ENCODE assay signal across 31 cellular contexts in genomic region chr11:29458252-29458651, GRCh38.
"Had no signal": no experiment of that assay in that cellular context is flagged by ENCODE, and none has a peak within 500 bp of the region (broad histone marks: within the 10 kb centered on the region; RNA-seq: fewer than 3 reads in every experiment).

No MANE protein-coding gene starts in this region.

- H3K36me3 Mint-ChIP-seq: activated CD4-positive, alpha-beta memory T cell treated with anti-CD3 and anti-CD28 coated beads for 36 hours; activated CD8-positive, alpha-beta memory T cell treated with anti-CD3 and anti-CD28 coated beads, Interleukin-2, amount 10 ng/mL, durations not matched to agents 7 days and 5 days; activated naive CD4-positive, alpha-beta T cell treated with anti-CD3 and anti-CD28 coated beads, Interleukin-2, amount 50 U/mL, for 24 hours; activated naive CD8-positive, alpha-beta T cell treated with anti-CD3 and anti-CD28 coated beads for 36 hours had no signal

- H3K4me1 Mint-ChIP-seq: activated CD4-positive, alpha-beta T cell treated with anti-CD3 and anti-CD28 coated beads for 36 hours; activated CD4-positive, alpha-beta T cell treated with anti-CD3 and anti-CD28 coated beads, Interleukin-2, amount 10 ng/mL, durations not matched to agents 24 days and 14 days; activated CD8-positive, alpha-beta memory T cell treated with anti-CD3 and anti-CD28 coated beads, Interleukin-2, amount 10 ng/mL, durations not matched to agents 7 days and 5 days; activated naive CD4-positive, alpha-beta T cell treated with anti-CD3 and anti-CD28 coated beads, Interleukin-2, amount 50 U/mL, for 24 hours; activated naive CD8-positive, alpha-beta T cell treated with anti-CD3 and anti-CD28 coated beads for 36 hours; activated naive CD8-positive, alpha-beta T cell treated with anti-CD3 and anti-CD28 coated beads, Interleukin-2, amount 50 U/mL, for 24 hours had no signal

- H3K36me3 ChIP-seq: adrenal gland, colonic mucosa, gastroesophageal sphincter had no signal

- DNase-seq: activated CD4-positive, alpha-beta memory T cell treated with anti-CD3 and anti-CD28 coated beads for 36 hours; activated CD4-positive, alpha-beta T cell treated with anti-CD3 and anti-CD28 coated beads for 36 hours; activated CD4-positive, alpha-beta T cell treated with anti-CD3 and anti-CD28 coated beads, Interleukin-2, amount 10 ng/mL, durations not matched to agents 24 days and 14 days; activated CD4-positive, CD25-positive, alpha-beta regulatory T cell; activated CD4-positive, CD25-positive, alpha-beta regulatory T cell treated with anti-CD3 and anti-CD28 coated beads, Interleukin-2, amount 50 U/mL, for 72 hours; activated CD8-positive, alpha-beta memory T cell treated with anti-CD3 and anti-CD28 coated beads, Interleukin-2, amount 10 ng/mL, durations not matched to agents 7 days and 5 days; activated CD8-positive, alpha-beta memory T cell treated with anti-CD3 and anti-CD28 coated beads, Interleukin-2, amount 50 U/mL, for 4 hours; activated CD8-positive, alpha-beta T cell treated with anti-CD3 and anti-CD28 coated beads, Interleukin-2, amount 10 ng/mL, durations not matched to agents 7 days and 5 days; activated effector memory CD4-positive, alpha-beta T cell treated with anti-CD3 and anti-CD28 coated beads, Interleukin-2, amount 50 U/mL, for 16 hours; activated naive CD4-positive, alpha-beta T cell treated with anti-CD3 and anti-CD28 coated beads for 36 hours; activated naive CD8-positive, alpha-beta T cell treated with anti-CD3 and anti-CD28 coated beads for 36 hours; activated naive CD8-positive, alpha-beta T cell treated with anti-CD3 and anti-CD28 coated beads, Interleukin-2, amount 50 U/mL, for 24 hours; activated T-cell treated with anti-CD3 and anti-CD28 coated beads, Interleukin-2, amount 50 U/mL, for 1 hour; activated T-cell treated with anti-CD3 and anti-CD28 coated beads, Interleukin-2, amount 50 U/mL, for 48 hours; adrenal gland; amygdala; aorta; body of pancreas; central memory CD4-positive, alpha-beta T cell; cerebellar nuclear complex; colonic mucosa; dorsolateral prefrontal cortex; effector memory CD4-positive, alpha-beta T cell; endodermal cell; foreskin fibroblast; T-helper 2 cell had no signal

- H3K27me3 Mint-ChIP-seq: activated CD4-positive, alpha-beta memory T cell treated with anti-CD3 and anti-CD28 coated beads for 36 hours; activated CD4-positive, alpha-beta T cell treated with anti-CD3 and anti-CD28 coated beads for 36 hours; activated CD4-positive, alpha-beta T cell treated with anti-CD3 and anti-CD28 coated beads, Interleukin-2, amount 10 ng/mL, durations not matched to agents 24 days and 14 days; activated CD8-positive, alpha-beta memory T cell treated with anti-CD3 and anti-CD28 coated beads, Interleukin-2, amount 10 ng/mL, durations not matched to agents 7 days and 5 days; activated naive CD4-positive, alpha-beta T cell treated with anti-CD3 and anti-CD28 coated beads, Interleukin-2, amount 50 U/mL, for 24 hours; activated naive CD8-positive, alpha-beta T cell treated with anti-CD3 and anti-CD28 coated beads for 36 hours; activated naive CD8-positive, alpha-beta T cell treated with anti-CD3 and anti-CD28 coated beads, Interleukin-2, amount 50 U/mL, for 24 hours; dendritic cell treated with granulocyte-macrophage colony-stimulating factor and Interleukin-4, amounts not matched to agents 40 ng/mL and 50 ng/mL, for 4 days had no signal

- H3K4me1 ChIP-seq: body of pancreas, colonic mucosa had no signal

- H3K9me3 Mint-ChIP-seq: activated CD4-positive, alpha-beta T cell treated with anti-CD3 and anti-CD28 coated beads, Interleukin-2, amount 10 ng/mL, durations not matched to agents 24 days and 14 days; activated T-helper 1 cell treated with anti-CD3 and anti-CD28 coated beads, Interleukin-12 subunit alpha, Interleukin-12 subunit beta, Interleukin-2, Interleukin-4 antibody, amounts not matched to agents 30 ng/mL and 10 ng/mL and 1 ng/mL, durations not matched to agents 14 hours and 24 hours and 36 hours; dendritic cell treated with granulocyte-macrophage colony-stimulating factor and Interleukin-4, amounts not matched to agents 40 ng/mL and 50 ng/mL, for 4 days; endodermal cell had no signal

- H3K27me3 ChIP-seq: adrenal gland, body of pancreas, colonic mucosa, dorsolateral prefrontal cortex, gastroesophageal sphincter had no signal

- H3K27ac Mint-ChIP-seq: activated CD4-positive, alpha-beta memory T cell treated with anti-CD3 and anti-CD28 coated beads for 36 hours; activated CD4-positive, alpha-beta T cell treated with anti-CD3 and anti-CD28 coated beads for 36 hours; activated CD4-positive, alpha-beta T cell treated with anti-CD3 and anti-CD28 coated beads, Interleukin-2, amount 10 ng/mL, durations not matched to agents 24 days and 14 days; activated CD8-positive, alpha-beta memory T cell treated with anti-CD3 and anti-CD28 coated beads, Interleukin-2, amount 10 ng/mL, durations not matched to agents 7 days and 5 days; activated CD8-positive, alpha-beta T cell treated with anti-CD3 and anti-CD28 coated beads, Interleukin-2, amount 10 ng/mL, durations not matched to agents 7 days and 5 days; activated naive CD4-positive, alpha-beta T cell treated with anti-CD3 and anti-CD28 coated beads for 36 hours; activated naive CD4-positive, alpha-beta T cell treated with anti-CD3 and anti-CD28 coated beads, Interleukin-2, amount 50 U/mL, for 24 hours; activated naive CD8-positive, alpha-beta T cell treated with anti-CD3 and anti-CD28 coated beads for 36 hours; activated naive CD8-positive, alpha-beta T cell treated with anti-CD3 and anti-CD28 coated beads, Interleukin-2, amount 50 U/mL, for 24 hours; activated T-helper 1 cell treated with anti-CD3 and anti-CD28 coated beads, Interleukin-12 subunit alpha, Interleukin-12 subunit beta, Interleukin-2, Interleukin-4 antibody, amounts not matched to agents 30 ng/mL and 10 ng/mL and 1 ng/mL, durations not matched to agents 14 hours and 24 hours and 36 hours; activated T-helper 2 cell treated with anti-CD3 and anti-CD28 coated beads, Interferon-gamma antibody, Interleukin-2, Interleukin-4, amounts not matched to agents 10 μg/mL and 5 μg/mL and 100 μg/mL, durations not matched to agents 14 hours and 24 hours and 36 hours; dendritic cell treated with granulocyte-macrophage colony-stimulating factor and Interleukin-4, amounts not matched to agents 40 ng/mL and 50 ng/mL, for 4 days; endodermal cell had no signal

- H3K27ac ChIP-seq: adrenal gland, body of pancreas, colonic mucosa, dorsolateral prefrontal cortex, gastroesophageal sphincter had no signal

- H3K9me3 ChIP-seq: body of pancreas, colonic mucosa, gastroesophageal sphincter had no signal

- H3K4me3 ChIP-seq: adrenal gland, body of pancreas, colonic mucosa, dorsolateral prefrontal cortex, gastroesophageal sphincter had no signal

- H3K4me3 Mint-ChIP-seq: activated CD4-positive, alpha-beta memory T cell treated with anti-CD3 and anti-CD28 coated beads for 36 hours; activated CD4-positive, alpha-beta T cell treated with anti-CD3 and anti-CD28 coated beads for 36 hours; activated CD4-positive, alpha-beta T cell treated with anti-CD3 and anti-CD28 coated beads, Interleukin-2, amount 10 ng/mL, durations not matched to agents 24 days and 14 days; activated CD8-positive, alpha-beta memory T cell treated with anti-CD3 and anti-CD28 coated beads, Interleukin-2, amount 10 ng/mL, durations not matched to agents 7 days and 5 days; activated CD8-positive, alpha-beta T cell treated with anti-CD3 and anti-CD28 coated beads, Interleukin-2, amount 10 ng/mL, durations not matched to agents 7 days and 5 days; activated naive CD4-positive, alpha-beta T cell treated with anti-CD3 and anti-CD28 coated beads for 36 hours; activated naive CD4-positive, alpha-beta T cell treated with anti-CD3 and anti-CD28 coated beads, Interleukin-2, amount 50 U/mL, for 24 hours; activated naive CD8-positive, alpha-beta T cell treated with anti-CD3 and anti-CD28 coated beads for 36 hours; activated naive CD8-positive, alpha-beta T cell treated with anti-CD3 and anti-CD28 coated beads, Interleukin-2, amount 50 U/mL, for 24 hours; activated T-helper 1 cell treated with anti-CD3 and anti-CD28 coated beads, Interleukin-12 subunit alpha, Interleukin-12 subunit beta, Interleukin-2, Interleukin-4 antibody, amounts not matched to agents 30 ng/mL and 10 ng/mL and 1 ng/mL, durations not matched to agents 14 hours and 24 hours and 36 hours; dendritic cell treated with granulocyte-macrophage colony-stimulating factor and Interleukin-4, amounts not matched to agents 40 ng/mL and 50 ng/mL, for 4 days; endodermal cell had no signal
